12 cellular contexts compared by ENCODE assay signal in the genomic region with DNA sequence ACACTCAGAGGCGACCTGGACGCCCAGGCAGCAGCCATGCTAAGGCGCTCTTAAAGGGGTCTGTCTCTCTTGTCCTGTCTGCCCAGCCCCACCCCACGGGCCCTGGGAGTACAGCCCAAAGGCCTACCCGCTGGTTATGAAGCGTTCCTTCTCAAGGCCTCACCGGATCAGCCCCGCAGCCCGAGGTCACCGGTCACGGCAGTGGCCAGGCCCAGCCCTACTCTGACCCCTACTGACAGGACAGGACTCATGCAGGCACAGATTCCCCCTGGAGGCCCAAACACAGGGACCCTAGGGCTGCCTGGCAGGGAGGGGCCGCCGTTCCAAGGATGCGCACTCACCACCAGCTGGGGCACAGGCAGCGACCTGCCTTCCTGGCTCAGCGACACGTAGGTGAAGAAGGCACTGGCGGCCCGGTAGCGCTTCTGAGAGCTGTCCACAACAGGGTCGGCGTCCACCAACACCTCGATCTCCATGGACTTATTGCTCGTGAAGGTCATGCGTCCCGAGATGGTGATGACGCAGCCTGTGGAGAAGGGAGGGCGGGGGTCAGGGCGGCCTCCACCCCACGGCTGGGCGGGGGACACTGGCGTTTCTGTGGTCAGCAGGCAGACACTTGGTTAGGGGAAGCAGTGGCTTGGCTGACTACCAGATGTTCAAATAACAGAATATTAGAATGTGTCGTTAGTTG. TPM values are rescaled to one million over a fixed set of nuclear protein-coding genes. Genes with fewer than 3 reads are reported as not detected.
DNase-seq lines count a peak whose midpoint lies in the region; ATAC-seq and TF ChIP-seq lines count a peak whose summit lies in the region.
"Had no signal": no experiment of that assay in that cellular context is flagged by ENCODE, and none has a peak within 500 bp of the region (broad histone marks: within the 10 kb centered on the region; RNA-seq: fewer than 3 reads in every experiment).

No MANE protein-coding gene starts in this region.

- WGBS in smooth muscle cell (ENCODE audit: low lambda C conversion rate), result 86% methylated on average over 33 of the region's 33 CpGs

- no peaks in the 10 kb centered on the region for H3K79me2 ChIP-seq in smooth muscle cell (ENCODE audit: low read depth)

- H3K27me3 ChIP-seq in smooth muscle cell (ENCODE audit: low read depth), result no peaks in the 10 kb centered on the region
- H3K27me3 ChIP-seq: ascending aorta had no signal

- no peaks in the 10 kb centered on the region for H3K36me3 ChIP-seq in smooth muscle cell (ENCODE audit: low read depth)
- H3K36me3 ChIP-seq: ascending aorta had no signal

- no peak overlapping the region for H3K4me3 ChIP-seq in WI38 (ENCODE audit: low read depth, low read length)
- no peak overlapping the region for H3K4me3 ChIP-seq in smooth muscle cell
- H3K4me3 ChIP-seq: ascending aorta had no signal

- TF ChIP-seq CTCF in WI38 (IDR thresholded peaks at IDR 0.05; ENCODE audit: low read depth, low read length) (peak; percentile 41), smooth muscle cell (IDR thresholded peaks at IDR 0.05; ENCODE audit: borderline replicate concordance, insufficient read depth, poor library complexity, severe bottlenecking) (peak; percentile 32)

- no peak overlapping the region for H3K4me2 ChIP-seq in smooth muscle cell

- no peaks in the 10 kb centered on the region for H3F3A ChIP-seq in smooth muscle cell (ENCODE audit: low read depth)

- no peaks in the 10 kb centered on the region for H3K9me3 ChIP-seq in smooth muscle cell (replicated peaks; ENCODE audit: low read depth)
- H3K9me3 ChIP-seq: ascending aorta had no signal

- DNase-seq in DMS 273 (lab: John Stamatoyannopoulos, UW; ENCODE audit: unreplicated experiment) (peak; percentile 47), DMS 273 treated with DMSO at 0.1 percent for 48 hours (lab: John Stamatoyannopoulos, UW) (no peak), hepatic stellate cell (ENCODE audit: low spot score) (peak; percentile 43), smooth muscle cell (lab: John Stamatoyannopoulos, UW; ENCODE audit: unreplicated experiment) (no peak)
- DNase-seq: activated CD4-positive, alpha-beta memory T cell treated with anti-CD3 and anti-CD28 coated beads for 36 hours; GOT3 had no signal

- H3K27ac ChIP-seq in smooth muscle cell (ENCODE audit: low read depth), result no peak overlapping the region
- H3K27ac ChIP-seq: ascending aorta had no signal

- H3K4me1 ChIP-seq in smooth muscle cell (ENCODE audit: low read depth), result peaks cover 4% of the 10 kb centered on the region

- H2AFZ ChIP-seq in smooth muscle cell (ENCODE audit: low read depth), result no peak overlapping the region

- no peak overlapping the region for H3K9ac ChIP-seq in smooth muscle cell (ENCODE audit: low read depth)

- ATAC-seq in HG03025 (IDR thresholded peaks at IDR 0.05; ENCODE audit: low FRiP score, unreplicated experiment), result no peak
- no peak for ATAC-seq in HG02759 (IDR thresholded peaks at IDR 0.05; ENCODE audit: unreplicated experiment)
- no peak for ATAC-seq in GM21619 (IDR thresholded peaks at IDR 0.05; ENCODE audit: unreplicated experiment)

- H4K20me1 ChIP-seq in smooth muscle cell (ENCODE audit: low read depth), result no peaks in the 10 kb centered on the region

RNA-seq across cellular contexts. Expression of a gene that starts 20.0 kb away (rescaled TPM):
- 6.4 and 8.2 TPM in 2 replicates for total RNA-seq in smooth muscle cell
- 15.5 and 15.8 TPM in 2 replicates for polyA plus RNA-seq in smooth muscle cell

RNA-seq across cellular contexts. Expression of a gene that starts 36.9 kb away (rescaled TPM):
- not detected in 2 replicates for total RNA-seq in smooth muscle cell
- polyA plus RNA-seq in smooth muscle cell, result not detected in 2 replicates
- total RNA-seq: A172; activated CD4-positive, alpha-beta memory T cell treated with anti-CD3 and anti-CD28 coated beads for 36 hours; ascending aorta had no signal

RNA-seq across cellular contexts. Expression of a gene that starts 45.1 kb away (rescaled TPM):
- total RNA-seq in smooth muscle cell, result 55.1 and 66.8 TPM in 2 replicates
- polyA plus RNA-seq in smooth muscle cell, result 34.7 and 36.6 TPM in 2 replicates

Comparison
In these comparisons a context has a peak if more than half of its experiments do, and no peak if none do; other contexts are left out.
1. DNase-seq: peak in DMS 273 (single experiment) and hepatic stellate cell (single experiment); none in DMS 273 treated with DMSO at 0.1 percent for 48 hours (single experiment) and smooth muscle cell (single experiment).